In the genomic region with DNA sequence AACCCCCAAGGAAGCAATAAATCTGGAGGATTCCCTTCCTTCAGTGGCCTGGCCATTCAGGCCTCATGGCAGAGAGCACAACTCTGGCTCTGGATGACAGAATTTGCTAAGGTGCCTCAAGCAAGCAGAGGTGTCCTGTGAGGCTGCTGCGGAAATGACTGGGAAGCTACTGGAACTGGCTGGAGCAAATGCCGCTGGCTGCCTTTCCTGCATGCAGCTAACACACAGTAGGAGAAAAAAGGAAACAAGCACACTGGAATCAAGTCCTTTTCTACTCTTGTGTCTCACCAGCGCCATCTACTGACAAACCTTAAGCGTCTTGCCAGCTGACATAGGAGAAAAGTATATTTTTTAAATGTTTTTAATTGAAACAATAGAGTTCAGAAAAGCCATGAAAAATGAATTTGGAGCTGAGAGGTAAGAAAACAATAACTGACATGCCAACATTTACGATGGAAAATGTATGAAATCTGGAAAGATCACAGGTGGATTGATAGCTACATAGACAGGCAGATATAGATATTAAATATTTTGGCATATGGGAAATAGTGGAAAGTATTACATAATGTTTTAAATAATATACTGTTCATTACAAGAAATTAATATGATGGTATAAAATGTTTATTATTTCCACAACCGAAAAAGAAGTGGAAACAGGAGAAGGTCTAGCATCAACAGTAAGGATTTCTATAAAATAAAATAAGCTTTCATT, we compare ENCODE assay signal across 8 cellular contexts.
DNase-seq lines count a peak whose midpoint lies in the region; ATAC-seq, FAIRE-seq and TF ChIP-seq lines count a peak whose summit lies in the region.

No MANE protein-coding gene starts in this region.

- TF ChIP-seq CTCF in astrocyte of the spinal cord (IDR thresholded peaks at IDR 0.05; ENCODE audit: low read depth, low read length) (peak; percentile 88), keratinocyte (optimal IDR thresholded peaks at IDR 0.05 in 1 of 3, IDR thresholded peaks at IDR 0.05 in 1 of 3, conservative IDR thresholded peaks at IDR 0.05 in 1 of 3; ENCODE audit: extremely low read depth in 1 of 3, insufficient read depth in 2 of 3, low read length in 3 of 3) (peak; percentile 59 to 76 (median 74)), type B pancreatic cell (conservative IDR thresholded peaks at IDR 0.05) (peak; percentile 92)

- no peak overlapping the region for H3K27ac ChIP-seq in keratinocyte (ENCODE audit: control insufficient read depth, insufficient read depth, low read length)

- no peaks in the 10 kb centered on the region for H3K36me3 Mint-ChIP-seq in type B pancreatic cell

- H3K4me3 Mint-ChIP-seq in type B pancreatic cell: no peak overlapping the region

- H3K9ac ChIP-seq in keratinocyte (ENCODE audit: control insufficient read depth, extremely low read depth, insufficient read depth, low read length): no peak overlapping the region

- no peaks in the 10 kb centered on the region for H3K27me3 Mint-ChIP-seq in type B pancreatic cell

- H4K20me1 ChIP-seq in keratinocyte (ENCODE audit: control insufficient read depth, extremely low read depth, insufficient read depth, low read length): no peaks in the 10 kb centered on the region

- no peak overlapping the region for H3K4me3 ChIP-seq in astrocyte of the spinal cord (ENCODE audit: low read depth, low read length)
- H3K4me3 ChIP-seq in keratinocyte (ENCODE audit: control insufficient read depth in 2 of 3, extremely low read depth in 1 of 3, insufficient read depth in 2 of 3, low read depth in 1 of 3, low read length in 3 of 3): no peak overlapping the region

- no peaks in the 10 kb centered on the region for H3K9me3 Mint-ChIP-seq in type B pancreatic cell

- no peaks in the 10 kb centered on the region for H3K27me3 ChIP-seq in keratinocyte (ENCODE audit: control insufficient read depth, extremely low read depth, insufficient read depth, low read length)

- H3K9me3 ChIP-seq in keratinocyte (ENCODE audit: control insufficient read depth, low read depth, low read length): no peaks in the 10 kb centered on the region

- no peaks in the 10 kb centered on the region for H3K9me1 ChIP-seq in keratinocyte (ENCODE audit: control insufficient read depth, extremely low read depth, insufficient read depth, low read length)

- H3K36me3 ChIP-seq in keratinocyte (ENCODE audit: control insufficient read depth in 2 of 2, extremely low read depth in 1 of 2, insufficient read depth in 2 of 2, low read length in 2 of 2): no peaks in the 10 kb centered on the region

- peak; percentile 32 for FAIRE-seq in keratinocyte (lab: Jason Lieb, UNC)

- dilution Hi-C loops in keratinocyte (cut with MboI; ENCODE audit: extremely low pct_ligation_motif_present, low sequenced_read_pairs): no loop called here

- no peak overlapping the region for H3K4me2 ChIP-seq in keratinocyte (ENCODE audit: control insufficient read depth, extremely low read depth, insufficient read depth, low read depth, low read length)

- no peak overlapping the region for H3K27ac Mint-ChIP-seq in type B pancreatic cell

- H3K4me1 ChIP-seq in keratinocyte (ENCODE audit: control insufficient read depth, extremely low read depth, insufficient read depth, low read length): no peaks in the 10 kb centered on the region

- peak; percentile 56 for DNase-seq in DMS114 treated with DMSO at 0.1 percent for 48 hours (lab: John Stamatoyannopoulos, UW; ENCODE audit: unreplicated experiment)
- peak; percentile 33 for DNase-seq in HS-5 (ENCODE audit: low read depth)
- peak; percentile 86 for DNase-seq in NCI-H526 treated with DMSO at 0.1 percent for 48 hours (lab: John Stamatoyannopoulos, UW)
- peak; percentile 76 for DNase-seq in astrocyte of the spinal cord (ENCODE audit: low read depth, low spot score)
- peak; percentile 28 for DNase-seq in keratinocyte (ENCODE audit: low read depth, low spot score)
- no peak for DNase-seq in type B pancreatic cell (ENCODE audit: extremely low spot score, unreplicated experiment)
- no peak for DNase-seq in stimulated activated CD4-positive, alpha-beta T cell treated with anti-CD3 and anti-CD28 coated beads, Interleukin-4, amount 100 ng/mL, for 24 hours

- peaks cover 8% of the 10 kb centered on the region for H3K4me1 Mint-ChIP-seq in type B pancreatic cell (ENCODE audit: unreplicated experiment)

- no peak overlapping the region for H2AFZ ChIP-seq in keratinocyte (ENCODE audit: control insufficient read depth, low read length)

- ATAC-seq in GM19395 (IDR thresholded peaks at IDR 0.05; ENCODE audit: unreplicated experiment): peak; percentile 89

- H3K79me2 ChIP-seq in keratinocyte (ENCODE audit: control insufficient read depth, insufficient read depth, low read length): no peaks in the 10 kb centered on the region

- in situ Hi-C loops in astrocyte of the spinal cord (cut with HindIII; ENCODE audit: low sequenced_read_pairs): no loop called here

Comparison
In these comparisons a context has a peak if more than half of its experiments do, and no peak if none do; other contexts are left out.
1. DNase-seq: peak in DMS114 treated with DMSO at 0.1 percent for 48 hours (single experiment), HS-5 (single experiment), NCI-H526 treated with DMSO at 0.1 percent for 48 hours (single experiment), astrocyte of the spinal cord (single experiment) and keratinocyte (single experiment); none in type B pancreatic cell (single experiment) and stimulated activated CD4-positive, alpha-beta T cell treated with anti-CD3 and anti-CD28 coated beads, Interleukin-4, amount 100 ng/mL, for 24 hours (single experiment).
2. Peak in every context shown above with its lines, with median percentiles within 50 percentile points of each other: CTCF ChIP-seq.